In genomic region chrX:146243071-146243470, GRCh38 we compare ENCODE assay signal across 23 cellular contexts.
"Had no signal": no experiment of that assay in that cellular context is flagged by ENCODE, and none has a peak within 500 bp of the region (broad histone marks: within the 10 kb centered on the region; RNA-seq: fewer than 3 reads in every experiment).

No MANE protein-coding gene starts in this region.

- H3K9me3 ChIP-seq: gastrocnemius medialis, neutrophil, pancreas, psoas muscle, thyroid gland had no signal

- H3K27me3 Mint-ChIP-seq: activated naive CD4-positive, alpha-beta T cell treated with anti-CD3 and anti-CD28 coated beads, Interleukin-2, amount 50 U/mL, for 24 hours; stimulated activated naive CD8-positive, alpha-beta T cell treated with anti-CD3 and anti-CD28 coated beads, Interleukin-15, Interleukin-2, amounts not matched to agents 100 ng/mL and 50 ng/mL, for 24 hours had no signal

- H3K4me1 Mint-ChIP-seq: activated naive CD4-positive, alpha-beta T cell treated with anti-CD3 and anti-CD28 coated beads, Interleukin-2, amount 50 U/mL, for 24 hours; nephron; T-cell had no signal

- H3K4me3 Mint-ChIP-seq: activated CD8-positive, alpha-beta T cell treated with anti-CD3 and anti-CD28 coated beads, Interleukin-2, amount 10 ng/mL, durations not matched to agents 7 days and 5 days; activated naive CD4-positive, alpha-beta T cell treated with anti-CD3 and anti-CD28 coated beads, Interleukin-2, amount 50 U/mL, for 24 hours; activated T-helper 1 cell treated with anti-CD3 and anti-CD28 coated beads, Interleukin-12 subunit alpha, Interleukin-12 subunit beta, Interleukin-2, Interleukin-4 antibody, amounts not matched to agents 30 ng/mL and 10 ng/mL and 1 ng/mL, durations not matched to agents 14 hours and 24 hours and 36 hours; nephron; stimulated activated naive CD8-positive, alpha-beta T cell treated with anti-CD3 and anti-CD28 coated beads, Interleukin-15, Interleukin-2, amounts not matched to agents 100 ng/mL and 50 ng/mL, for 24 hours; T-cell had no signal

- H3K36me3 ChIP-seq: cardiac muscle cell, gastrocnemius medialis, neutrophil, pancreas, thyroid gland had no signal

- H3K27ac Mint-ChIP-seq: activated CD8-positive, alpha-beta T cell treated with anti-CD3 and anti-CD28 coated beads, Interleukin-2, amount 10 ng/mL, durations not matched to agents 7 days and 5 days; activated naive CD4-positive, alpha-beta T cell treated with anti-CD3 and anti-CD28 coated beads, Interleukin-2, amount 50 U/mL, for 24 hours; activated T-helper 1 cell treated with anti-CD3 and anti-CD28 coated beads, Interleukin-12 subunit alpha, Interleukin-12 subunit beta, Interleukin-2, Interleukin-4 antibody, amounts not matched to agents 30 ng/mL and 10 ng/mL and 1 ng/mL, durations not matched to agents 14 hours and 24 hours and 36 hours; nephron; stimulated activated naive CD8-positive, alpha-beta T cell treated with anti-CD3 and anti-CD28 coated beads, Interleukin-15, Interleukin-2, amounts not matched to agents 100 ng/mL and 50 ng/mL, for 24 hours; T-cell had no signal

- DNase-seq: activated CD4-positive, alpha-beta T cell treated with anti-CD3 and anti-CD28 coated beads for 1 hour; activated CD4-positive, alpha-beta T cell treated with anti-CD3 and anti-CD28 coated beads, Interleukin-2, amount 50 U/mL, for 1 hour; activated CD8-positive, alpha-beta T cell treated with anti-CD3 and anti-CD28 coated beads, Interleukin-2, amount 10 ng/mL, durations not matched to agents 7 days and 5 days; activated gamma-delta T cell treated with Interleukin-2 at 50 U/mL for 16 hours; erythroblast; gastrocnemius medialis; hippocampal formation; kidney glomerular epithelial cell; left ventricle myocardium superior; midbrain; pancreas; psoas muscle; right cardiac atrium; stimulated activated CD4-positive, alpha-beta T cell treated with anti-CD3 and anti-CD28 coated beads, Interleukin-4, amount 100 ng/mL, for 4 hours; substantia nigra; T-cell; thyroid gland had no signal

- H3K27me3 ChIP-seq: cardiac muscle cell, gastrocnemius medialis, neutrophil, pancreas, thyroid gland had no signal

- H3K36me3 Mint-ChIP-seq: activated naive CD4-positive, alpha-beta T cell treated with anti-CD3 and anti-CD28 coated beads, Interleukin-2, amount 50 U/mL, for 24 hours; T-cell had no signal

- H3K9me3 Mint-ChIP-seq: activated naive CD4-positive, alpha-beta T cell treated with anti-CD3 and anti-CD28 coated beads, Interleukin-2, amount 50 U/mL, for 24 hours; activated T-helper 1 cell treated with anti-CD3 and anti-CD28 coated beads, Interleukin-12 subunit alpha, Interleukin-12 subunit beta, Interleukin-2, Interleukin-4 antibody, amounts not matched to agents 30 ng/mL and 10 ng/mL and 1 ng/mL, durations not matched to agents 14 hours and 24 hours and 36 hours; nephron had no signal

- H3K4me3 ChIP-seq: cardiac muscle cell, gastrocnemius medialis, pancreas, psoas muscle, thyroid gland had no signal

- ATAC-seq: activated CD8-positive, alpha-beta T cell treated with anti-CD3 and anti-CD28 coated beads, Interleukin-2, amount 10 ng/mL, durations not matched to agents 7 days and 5 days; gastrocnemius medialis; left ventricle myocardium superior; pancreas; psoas muscle; right cardiac atrium; T-cell had no signal
